ENCODE assay signal across 12 cellular contexts in the genomic region with DNA sequence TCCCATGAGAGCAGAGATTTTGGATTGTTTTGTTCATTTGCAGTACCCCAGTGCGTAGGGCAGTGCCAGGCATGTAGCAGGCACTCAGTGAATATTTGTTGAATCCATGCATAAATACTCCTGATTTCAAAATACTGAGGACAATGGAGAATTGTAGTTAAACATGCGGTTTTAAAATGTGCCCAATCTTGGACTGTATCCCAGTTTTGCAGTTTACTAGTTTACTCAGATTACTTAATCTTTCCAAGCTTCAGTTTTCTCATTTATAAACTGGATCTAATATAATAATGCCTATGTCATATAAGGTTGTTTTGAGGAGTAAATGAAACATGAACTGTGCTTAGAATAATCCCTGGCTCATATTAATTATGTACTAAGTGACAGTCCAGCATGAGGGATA. TPM values are rescaled to one million over a fixed set of nuclear protein-coding genes. Genes with fewer than 3 reads are reported as not detected.
DNase-seq lines count a peak whose midpoint lies in the region; FAIRE-seq and TF ChIP-seq lines count a peak whose summit lies in the region.
"Had no signal": no experiment of that assay in that cellular context is flagged by ENCODE, and none has a peak within 500 bp of the region (broad histone marks: within the 10 kb centered on the region; RNA-seq: fewer than 3 reads in every experiment).

No MANE protein-coding gene starts in this region.

- no peak for TF ChIP-seq POLR2A in breast epithelium (IDR thresholded peaks at IDR 0.05)

- H3K9me3 ChIP-seq in breast epithelium, result no peaks in the 10 kb centered on the region
- H3K9me3 ChIP-seq: colonic mucosa, testis had no signal

- H3K4me3 ChIP-seq in Jurkat, Clone E6-1 (ENCODE audit: low read length), result peak overlapping the region; percentile 74
- H3K4me3 ChIP-seq in breast epithelium, result no peak overlapping the region
- H3K4me3 ChIP-seq: colonic mucosa, testis had no signal

- no peaks in the 10 kb centered on the region for H3K36me3 ChIP-seq in breast epithelium
- H3K36me3 ChIP-seq: colonic mucosa had no signal

- no peak for FAIRE-seq in D721Med (lab: Jason Lieb, UNC)

- H3K27ac ChIP-seq in 22Rv1 (peak overlapping the region; percentile 47), breast epithelium (peak overlapping the region; percentile 78 to 86)
- H3K27ac ChIP-seq: colonic mucosa, testis had no signal

- peaks cover 0 to 14% of the 10 kb centered on the region in 2 donors for H3K4me1 ChIP-seq in breast epithelium
- H3K4me1 ChIP-seq: colonic mucosa, testis had no signal

- no peaks in the 10 kb centered on the region for H3K27me3 ChIP-seq in breast epithelium
- H3K27me3 ChIP-seq: colonic mucosa, testis had no signal

- TF ChIP-seq CTCF in 22Rv1 (IDR thresholded peaks at IDR 0.05), result no peak
- no peak for TF ChIP-seq CTCF in breast epithelium (IDR thresholded peaks at IDR 0.05)
- TF ChIP-seq CTCF in D721Med (IDR thresholded peaks at IDR 0.05; ENCODE audit: insufficient read depth, missing control alignments), result no peak

- intact Hi-C loops in breast epithelium (cut with DNase I; ENCODE audit: low total_unique reads), result no loop called here

- DNase-seq in Jurkat, Clone E6-1 (ENCODE audit: low read depth, low spot score), result no peak
- DNase-seq in breast epithelium (ENCODE audit: low spot score in 2 of 2), result no peak
- DNase-seq in myocyte (ENCODE audit: low read depth), result peak; percentile 56
- no peak for DNase-seq in D721Med (ENCODE audit: insufficient read length, low spot score)
- DNase-seq in DMS79 treated with DMSO at 0.1 percent for 48 hours (lab: John Stamatoyannopoulos, UW), result no peak
- DNase-seq in effector CD8-positive, alpha-beta T cell (lab: John Stamatoyannopoulos, UW), result no peak
- DNase-seq in nucleus accumbens (lab: John Stamatoyannopoulos, UW), result no peak
- DNase-seq: colonic mucosa, NCI-H1694, T-helper 17 cell, testis had no signal

RNA-seq across cellular contexts. Expression of a gene that starts 39.0 kb away (rescaled TPM):
- polyA plus RNA-seq in Jurkat, Clone E6-1 (2012; ENCODE audit: insufficient read depth, insufficient read length), result 170 TPM
- 10 to 100 TPM; 10.8 to 16.1 (median 14.9) TPM for total RNA-seq in breast epithelium
- total RNA-seq in myocyte, result 18.5 and 19.8 TPM in 2 replicates
- polyA plus RNA-seq in myocyte (2012), result 7.0 TPM
